Comparison of ENCODE assay signal across 19 cellular contexts in genomic region chr14:65310568-65310967, GRCh38.
DNase-seq lines count a peak whose midpoint lies in the region; ATAC-seq and TF ChIP-seq lines count a peak whose summit lies in the region.
"Had no signal": no experiment of that assay in that cellular context is flagged by ENCODE, and none has a peak within 500 bp of the region (broad histone marks: within the 10 kb centered on the region; RNA-seq: fewer than 3 reads in every experiment).

No MANE protein-coding gene starts in this region.

- no peak for TF ChIP-seq RAD21 in HCT116 (IDR thresholded peaks at IDR 0.05; ENCODE audit: low read depth)

- POLR2A ChIA-PET in HCT116 (lab: Charles Lee), result no interaction called here

- no peaks in the 10 kb centered on the region for H3K4me1 ChIP-seq in HCT116 (ENCODE audit: control insufficient read depth in 1 of 2, insufficient read depth in 2 of 2, low read length in 2 of 2)
- H3K4me1 ChIP-seq: BE2C had no signal

- CTCF ChIA-PET in HCT116 (lab: Charles Lee), result no interaction called here

- H3K9me2 ChIP-seq in HCT116 (ENCODE audit: insufficient read depth), result no peaks in the 10 kb centered on the region

- ATAC-seq in HCT116 (no peak), memory B cell (ENCODE audit: low read depth) (no peak), GM19467 (IDR thresholded peaks at IDR 0.05; ENCODE audit: unreplicated experiment) (no peak)
- ATAC-seq: GM12878, GM23338 had no signal

- no peaks in the 10 kb centered on the region for H3K79me2 ChIP-seq in HCT116 (ENCODE audit: insufficient read depth, low read length)

- RAD21 ChIA-PET in HCT116 (lab: Charles Lee; ENCODE audit: low non-redundant PET in 1 of 2, low total read pairs in 2 of 2, uncharacterized antibody in 2 of 2, unreplicated experiment in 2 of 2), result no interaction called here

- peaks cover 14% of the 10 kb centered on the region for H3K36me3 Mint-ChIP-seq in IgD-negative memory B cell
- peaks cover 22% of the 10 kb centered on the region for H3K36me3 Mint-ChIP-seq in memory B cell
- H3K36me3 Mint-ChIP-seq: CD14-positive monocyte had no signal

- intact Hi-C loops in HCT116 (cut with micrococcal nuclease), result no loop called here

- H3K4me3 Mint-ChIP-seq in IgD-negative memory B cell (peak overlapping the region in 2 of 4 donors; percentile 69 to 73), memory B cell (peak overlapping the region; percentile 22)
- H3K4me3 Mint-ChIP-seq: CD14-positive monocyte; CD4-positive, alpha-beta T cell; CD8-positive, alpha-beta memory T cell; GM23338; H9; HFFc6 had no signal

- TF ChIP-seq CTCF in HCT116 (IDR thresholded peaks at IDR 0.05 in 2 of 3, conservative IDR thresholded peaks at IDR 0.05 in 1 of 3; ENCODE audit: borderline replicate concordance in 1 of 3, insufficient read depth in 1 of 3, low read depth in 2 of 3, low read length in 2 of 3), result no peak

- no peak for DNase-seq in HCT116 (ENCODE audit: low read depth, low spot score)
- DNase-seq in memory B cell (ENCODE audit: low spot score in 2 of 2), result no peak
- DNase-seq in NCI-H774 (lab: John Stamatoyannopoulos, UW), result no peak
- no peak for DNase-seq in NCI-H2171 (lab: John Stamatoyannopoulos, UW)
- DNase-seq: BE2C; CD4-positive, alpha-beta T cell; CD8-positive, alpha-beta memory T cell; DMS 273 treated with DMSO at 0.1 percent for 48 hours; DMS79; EL; GDM1; H9; HFFc6 had no signal

- H3K27ac ChIP-seq in HCT116 (ENCODE audit: low read depth, low read length), result no peak overlapping the region
- H3K27ac ChIP-seq: BLaER1 treated with 17β-estradiol and CSF1 and Interleukin-3, amounts not matched to agents 10 nM and 100 nM had no signal

- TF ChIP-seq POLR2A in HCT116 (IDR thresholded peaks at IDR 0.05; ENCODE audit: borderline replicate concordance, extremely low read depth, insufficient read depth, insufficient read length), result no peak

- H3K4me1 Mint-ChIP-seq in IgD-negative memory B cell (peaks cover 47 to 54% (median 51%) of the 10 kb centered on the region in 3 donors), memory B cell (peaks cover 33% of the 10 kb centered on the region)
- H3K4me1 Mint-ChIP-seq: GM23338 had no signal

- no peaks in the 10 kb centered on the region for H3K27me3 ChIP-seq in HCT116 (ENCODE audit: insufficient read depth, low read length)
- H3K27me3 ChIP-seq: BE2C; BLaER1 treated with 17β-estradiol and CSF1 and Interleukin-3, amounts not matched to agents 10 nM and 100 nM had no signal

- no peak overlapping the region for H3K9ac ChIP-seq in HCT116 (ENCODE audit: low read length)
- H3K9ac ChIP-seq: BLaER1 treated with 17β-estradiol and CSF1 and Interleukin-3, amounts not matched to agents 10 nM and 100 nM had no signal

- BruUV-seq in HCT116 (replicated peaks; lab: Mats Ljungman, UMichigan), result no TSS peak

- H3K27ac Mint-ChIP-seq in IgD-negative memory B cell (peak overlapping the region in 2 of 3 donors; percentile 1 to 76), memory B cell (peak overlapping the region; percentile 58)
- H3K27ac Mint-ChIP-seq: CD14-positive monocyte; CD4-positive, alpha-beta T cell; CD8-positive, alpha-beta memory T cell; GM23338; H9; HFFc6 had no signal

- H3K4me2 ChIP-seq in HCT116 (ENCODE audit: low read length), result no peak overlapping the region
- H3K4me2 ChIP-seq: BLaER1 treated with 17β-estradiol and CSF1 and Interleukin-3, amounts not matched to agents 10 nM and 100 nM; GM23338 had no signal

- H3K9me3 Mint-ChIP-seq in IgD-negative memory B cell (peaks cover 0 to 4% (median 0%) of the 10 kb centered on the region in 3 donors), memory B cell (no peaks in the 10 kb centered on the region)
- H3K9me3 Mint-ChIP-seq: CD4-positive, alpha-beta T cell; CD8-positive, alpha-beta memory T cell; GM23338; HFFc6 had no signal

- no peaks in the 10 kb centered on the region for H3K27me3 Mint-ChIP-seq in IgD-negative memory B cell
- no peaks in the 10 kb centered on the region for H3K27me3 Mint-ChIP-seq in memory B cell
- H3K27me3 Mint-ChIP-seq: CD4-positive, alpha-beta T cell had no signal

- H3K9me3 ChIP-seq in HCT116 (ENCODE audit: control insufficient read depth in 1 of 2, insufficient read depth in 1 of 2, low read depth in 1 of 2, low read length in 2 of 2), result no peaks in the 10 kb centered on the region; a peak in 1 of 4 replicates
- H3K9me3 ChIP-seq: BE2C had no signal

- H3K4me3 ChIP-seq in HCT116 (replicated peaks in 1 of 2; ENCODE audit: low read depth in 1 of 2, low read length in 2 of 2), result no peak overlapping the region
- H3K4me3 ChIP-seq: BLaER1 treated with 17β-estradiol and CSF1 and Interleukin-3, amounts not matched to agents 10 nM and 100 nM; GM12878; GM23338 had no signal

- no peaks in the 10 kb centered on the region for H4K20me1 ChIP-seq in HCT116 (ENCODE audit: insufficient read depth)
- H4K20me1 ChIP-seq: BLaER1 treated with 17β-estradiol and CSF1 and Interleukin-3, amounts not matched to agents 10 nM and 100 nM had no signal

- H3K36me3 ChIP-seq in HCT116 (ENCODE audit: control insufficient read depth in 1 of 2, insufficient read depth in 2 of 2, low read length in 2 of 2), result no peaks in the 10 kb centered on the region
- H3K36me3 ChIP-seq: BE2C; BLaER1 treated with 17β-estradiol and CSF1 and Interleukin-3, amounts not matched to agents 10 nM and 100 nM had no signal

- H2AFZ ChIP-seq in HCT116 (ENCODE audit: low read depth, low read length, poor library complexity, severe bottlenecking), result peak overlapping the region; percentile 41
- H2AFZ ChIP-seq: GM23338 had no signal

TF ChIP-seq in HCT116, 20 proteins besides CTCF, POLR2A, EP300 and RAD21:
- TF ChIP-seq TCF7L2 (IDR thresholded peaks at IDR 0.05; ENCODE audit: borderline replicate concordance, extremely low read depth, insufficient read depth, insufficient read length), result no peak
- no peak for TF ChIP-seq REST (IDR thresholded peaks at IDR 0.05; ENCODE audit: low read depth)
- no peak for TF ChIP-seq CEBPB (IDR thresholded peaks at IDR 0.05; ENCODE audit: low read depth)
- TF ChIP-seq EZH2 (IDR thresholded peaks at IDR 0.05), result no peak
- TF ChIP-seq POLR2AphosphoS5 (IDR thresholded peaks at IDR 0.05; ENCODE audit: low read depth, low read length), result no peak
- no peak for TF ChIP-seq ZNF274 (IDR thresholded peaks at IDR 0.05; ENCODE audit: low read depth, low read length)
- TF ChIP-seq ZFX (IDR thresholded peaks at IDR 0.05), result no peak
- no peak for TF ChIP-seq SIN3A (IDR thresholded peaks at IDR 0.05; ENCODE audit: low read depth)
- TF ChIP-seq ATF3 (IDR thresholded peaks at IDR 0.05), result no peak
TF ChIP-seq in HCT116: peak in this region for 0.
